15 cellular contexts compared by ENCODE assay signal in genomic region chr1:231442735-231443134, GRCh38. TPM values are rescaled to one million over a fixed set of nuclear protein-coding genes. Genes with fewer than 3 reads are reported as not detected.
DNase-seq lines count a peak whose midpoint lies in the region; TF ChIP-seq lines count a peak whose summit lies in the region.
"Had no signal": no experiment of that assay in that cellular context is flagged by ENCODE, and none has a peak within 500 bp of the region (broad histone marks: within the 10 kb centered on the region; RNA-seq: fewer than 3 reads in every experiment).

No MANE protein-coding gene starts in this region.

- no peak overlapping the region for H3K14ac ChIP-seq in mesenchymal stem cell (ENCODE audit: low read length in 2 of 2)

- H3K4me2 ChIP-seq in mesenchymal stem cell (ENCODE audit: low read length, poor library complexity, severe bottlenecking): no peak overlapping the region
- H3K4me2 ChIP-seq: neural progenitor cell had no signal

- H3K4me1 ChIP-seq in mesenchymal stem cell (ENCODE audit: control insufficient read depth, insufficient read depth, low read depth, low read length): no peaks in the 10 kb centered on the region
- H3K4me1 ChIP-seq: left lung, neural progenitor cell, prostate gland had no signal

- no peak overlapping the region for H2BK5ac ChIP-seq in mesenchymal stem cell (ENCODE audit: low read depth, low read length, poor library complexity, severe bottlenecking)

- no peak overlapping the region for H3K23ac ChIP-seq in mesenchymal stem cell (ENCODE audit: low read length in 2 of 2)

- H3K27me3 ChIP-seq in mesenchymal stem cell (ENCODE audit: control insufficient read depth in 1 of 2, insufficient read depth in 1 of 2, low read length in 2 of 2) (peaks cover 0 to 9% of the 10 kb centered on the region in 2 experiments), H7 (ENCODE audit: control insufficient read depth, insufficient read depth, low read length) (no peaks in the 10 kb centered on the region)

- no peak overlapping the region for H2BK120ac ChIP-seq in mesenchymal stem cell (ENCODE audit: low read depth, low read length)

- no peaks in the 10 kb centered on the region for H3K79me1 ChIP-seq in mesenchymal stem cell (replicated peaks; ENCODE audit: low read length, poor library complexity, severe bottlenecking)

- DNase-seq in DMS 273 (lab: John Stamatoyannopoulos, UW; ENCODE audit: unreplicated experiment) (peak; percentile 7), DMS 273 treated with DMSO at 0.1 percent for 48 hours (lab: John Stamatoyannopoulos, UW) (no peak), NCI-H2029 (lab: John Stamatoyannopoulos, UW) (peak; percentile 38), cardiac fibroblast (ENCODE audit: low read depth in 2 of 2) (peak; percentile 1 to 23), mesenchymal stem cell (peak; percentile 13), H7 (no peak), glomerular visceral epithelial cell (ENCODE audit: extremely low spot score) (no peak), putamen (ENCODE audit: low spot score) (no peak)
- DNase-seq: activated naive CD8-positive, alpha-beta T cell treated with anti-CD3 and anti-CD28 coated beads for 36 hours; GDM1; left lung had no signal

- H3K36me3 ChIP-seq in mesenchymal stem cell (ENCODE audit: control insufficient read depth in 1 of 2, insufficient read depth in 2 of 2, low read depth in 1 of 2, low read length in 2 of 2) (no peaks in the 10 kb centered on the region), H7 (replicated peaks; ENCODE audit: control insufficient read depth, insufficient read depth, low read length) (no peaks in the 10 kb centered on the region)
- H3K36me3 ChIP-seq: left lung, neural progenitor cell, prostate gland had no signal

- H3K4ac ChIP-seq in mesenchymal stem cell (ENCODE audit: low read depth in 1 of 2, low read length in 2 of 2): no peak overlapping the region

- peaks cover 7% of the 10 kb centered on the region for H3K9me3 ChIP-seq in mesenchymal stem cell (ENCODE audit: control insufficient read depth, low read length)
- H3K9me3 ChIP-seq: prostate gland had no signal

- H2BK15ac ChIP-seq in mesenchymal stem cell (ENCODE audit: low read depth, poor library complexity, severe bottlenecking): no peak overlapping the region

- no peak overlapping the region for H3K4me3 ChIP-seq in cardiac fibroblast (replicated peaks in 1 of 2; ENCODE audit: low read depth in 2 of 2, low read length in 2 of 2)
- H3K4me3 ChIP-seq in mesenchymal stem cell (ENCODE audit: insufficient read depth in 1 of 2, low read depth in 1 of 2, low read length in 2 of 2): no peak overlapping the region
- no peak overlapping the region for H3K4me3 ChIP-seq in H7 (ENCODE audit: insufficient read depth, low read depth, low read length)
- H3K4me3 ChIP-seq: coronary artery, left lung, neural progenitor cell, prostate gland had no signal

- H4K91ac ChIP-seq in mesenchymal stem cell (ENCODE audit: low read length): no peak overlapping the region

- H4K8ac ChIP-seq in mesenchymal stem cell (ENCODE audit: low read length): no peak overlapping the region

- no peak overlapping the region for H3K27ac ChIP-seq in mesenchymal stem cell (ENCODE audit: low read length, poor library complexity, severe bottlenecking)
- H3K27ac ChIP-seq: 22Rv1, coronary artery, left lung, neural progenitor cell, prostate gland had no signal

- no peak overlapping the region for H2AK5ac ChIP-seq in mesenchymal stem cell (ENCODE audit: low read length, severe bottlenecking)

- H2AFZ ChIP-seq in mesenchymal stem cell (ENCODE audit: low read depth, low read length): no peak overlapping the region
- H2AFZ ChIP-seq: neural progenitor cell had no signal

- H3K9ac ChIP-seq in mesenchymal stem cell (ENCODE audit: low read length): no peak overlapping the region
- H3K9ac ChIP-seq: neural progenitor cell had no signal

- TF ChIP-seq CTCF in cardiac fibroblast (IDR thresholded peaks at IDR 0.05; ENCODE audit: low read depth, low read length): no peak

- H2BK12ac ChIP-seq in mesenchymal stem cell (ENCODE audit: low read length in 2 of 2): no peak overlapping the region

- H3K18ac ChIP-seq in mesenchymal stem cell (ENCODE audit: low read depth in 1 of 2, low read length in 2 of 2): no peak overlapping the region

RNA-seq across cellular contexts. Expression of gene EGLN1, which starts 20.6 kb away (rescaled TPM):
- polyA plus RNA-seq in mesenchymal stem cell (2013, experiment 1 of 2): 15.8 TPM
- 16.5 TPM for polyA plus RNA-seq in mesenchymal stem cell (2013, experiment 2 of 2)
- total RNA-seq in H7 (2014; rRNA removed; shearing (Covaris generic)): 11.6 and 19.3 TPM in 2 replicates

Comparison
In these comparisons a context has a peak if more than half of its experiments do, and no peak if none do; other contexts are left out.
1. DNase-seq: peak in DMS 273 (single experiment), NCI-H2029 (single experiment), cardiac fibroblast (2 of 2) and mesenchymal stem cell (single experiment); none in DMS 273 treated with DMSO at 0.1 percent for 48 hours (single experiment), H7 (single experiment), glomerular visceral epithelial cell (single experiment) and putamen (single experiment).